Comparison of ENCODE assay signal across 8 cellular contexts in genomic region chr17:19142419-19142818, GRCh38. TPM values are rescaled to one million over a fixed set of nuclear protein-coding genes. Genes with fewer than 3 reads are reported as not detected.
DNase-seq lines count a peak whose midpoint lies in the region; ATAC-seq and TF ChIP-seq lines count a peak whose summit lies in the region.
"Not testable (repeated sequence)": the region's sequence is repeated elsewhere in the genome, so short reads cannot be mapped to it uniquely, and the experiment has no call there.

No MANE protein-coding gene starts in this region.

- intact Hi-C loops in Caco-2 (cut with micrococcal nuclease; ENCODE audit: unreplicated experiment); OCI-LY7 (cut with micrococcal nuclease; ENCODE audit: unreplicated experiment); MCF 10A (cut with micrococcal nuclease); heart right ventricle (cut with DNase I); naive thymus-derived CD4-positive, alpha-beta T cell (cut with micrococcal nuclease): not testable (repeated sequence)

- peak; percentile 63 to 66 for DNase-seq in Caco-2
- not testable (repeated sequence) for DNase-seq in OCI-LY7 (ENCODE audit: low spot score); MCF 10A (ENCODE audit: unreplicated experiment); naive thymus-derived CD4-positive, alpha-beta T cell; smooth muscle cell (lab: John Stamatoyannopoulos, UW; ENCODE audit: unreplicated experiment)
- peak; percentile 25 for DNase-seq in activated CD8-positive, alpha-beta T cell treated with anti-CD3 and anti-CD28 coated beads, Interleukin-2, amount 10 ng/mL, durations not matched to agents 7 days and 5 days
- peak; percentile 33 to 67 for DNase-seq in heart right ventricle
- DNase-seq in tibial nerve (ENCODE audit: low spot score in 2 of 2): peak; percentile 13 to 58

- H3K9me3 ChIP-seq in Caco-2; OCI-LY7 (ENCODE audit: low read length); heart right ventricle; naive thymus-derived CD4-positive, alpha-beta T cell (ENCODE audit: control insufficient read depth in 2 of 3, low read length in 3 of 3); smooth muscle cell (replicated peaks; ENCODE audit: low read depth); tibial nerve: not testable (repeated sequence)

- no CpG with 5 or more reads among the region's 4 CpGs for WGBS in heart right ventricle, 2 donors
- no CpG with 5 or more reads among the region's 4 CpGs for WGBS in smooth muscle cell (ENCODE audit: low lambda C conversion rate)
- no CpG with 5 or more reads among the region's 4 CpGs for WGBS in tibial nerve, 2 donors

- peak in 1 of 2 experiments; percentile 20 for TF ChIP-seq CTCF in Caco-2 (IDR thresholded peaks at IDR 0.05; ENCODE audit: insufficient read depth in 1 of 2, low read depth in 1 of 2, low read length in 1 of 2, severe bottlenecking in 1 of 2, unreplicated experiment in 1 of 2)
- TF ChIP-seq CTCF in OCI-LY7 (conservative IDR thresholded peaks at IDR 0.05; ENCODE audit: low read length): peak; percentile 34; the same call in 1 of the 2 replicates
- TF ChIP-seq CTCF in MCF 10A (IDR thresholded peaks at IDR 0.05; ENCODE audit: unreplicated experiment): peak; percentile 22
- TF ChIP-seq CTCF in heart right ventricle (IDR thresholded peaks at IDR 0.05): peak in 7 of 9 donors; percentile 10 to 43 (median 33)
- TF ChIP-seq CTCF in smooth muscle cell (IDR thresholded peaks at IDR 0.05; ENCODE audit: borderline replicate concordance, insufficient read depth, poor library complexity, severe bottlenecking): peak; percentile 9
- TF ChIP-seq CTCF in tibial nerve (IDR thresholded peaks at IDR 0.05): peak in 1 of 5 experiments; percentile 13

- not testable (repeated sequence) for H3K36me3 ChIP-seq in Caco-2 (ENCODE audit: control insufficient read depth, insufficient read depth, low read length); OCI-LY7 (ENCODE audit: insufficient read depth, low read length); heart right ventricle; naive thymus-derived CD4-positive, alpha-beta T cell (ENCODE audit: control insufficient read depth in 2 of 3, insufficient read depth in 3 of 3, low read length in 3 of 3); smooth muscle cell (ENCODE audit: low read depth); tibial nerve

- H3K27ac ChIP-seq in OCI-LY7 (ENCODE audit: low read depth, low read length, poor library complexity, severe bottlenecking); heart right ventricle; naive thymus-derived CD4-positive, alpha-beta T cell (ENCODE audit: low read depth, low read length); smooth muscle cell (ENCODE audit: low read depth); tibial nerve: not testable (repeated sequence)

- CTCF ChIA-PET in Caco-2 (lab: Charles Lee); OCI-LY7 (lab: Charles Lee; ENCODE audit: unreplicated experiment); activated CD8-positive, alpha-beta T cell treated with anti-CD3 and anti-CD28 coated beads, Interleukin-2, amount 10 ng/mL, durations not matched to agents 7 days and 5 days (lab: Charles Lee); MCF 10A (lab: Yijun Ruan, JAX); naive thymus-derived CD4-positive, alpha-beta T cell (lab: Charles Lee): not testable (repeated sequence)

- BruUV-seq in Caco-2 (replicated peaks; lab: Mats Ljungman, UMichigan); OCI-LY7 (replicated peaks; lab: Mats Ljungman, UMichigan); MCF 10A (replicated peaks; lab: Mats Ljungman, UMichigan): not testable (repeated sequence)

- not testable (repeated sequence) for H3K4me3 ChIP-seq in Caco-2 (ENCODE audit: low read depth, low read length); OCI-LY7 (ENCODE audit: low read depth, low read length, poor library complexity, severe bottlenecking); heart right ventricle; naive thymus-derived CD4-positive, alpha-beta T cell (ENCODE audit: low read length); smooth muscle cell; tibial nerve

- H4K20me1 ChIP-seq in OCI-LY7 (ENCODE audit: insufficient read depth, low read length); smooth muscle cell (ENCODE audit: low read depth): not testable (repeated sequence)

- not testable (repeated sequence) for H3F3A ChIP-seq in smooth muscle cell (ENCODE audit: low read depth)

- not testable (repeated sequence) for H3K27ac Mint-ChIP-seq in Caco-2 (ENCODE audit: unreplicated experiment); activated CD8-positive, alpha-beta T cell treated with anti-CD3 and anti-CD28 coated beads, Interleukin-2, amount 10 ng/mL, durations not matched to agents 7 days and 5 days; MCF 10A (ENCODE audit: low read depth, unreplicated experiment); naive thymus-derived CD4-positive, alpha-beta T cell

- H2AFZ ChIP-seq in OCI-LY7 (ENCODE audit: low read length); smooth muscle cell (ENCODE audit: low read depth): not testable (repeated sequence)

- ATAC-seq in activated CD8-positive, alpha-beta T cell treated with anti-CD3 and anti-CD28 coated beads, Interleukin-2, amount 10 ng/mL, durations not matched to agents 7 days and 5 days: peak; percentile 62
- peak; percentile 60 to 86 (median 70) for ATAC-seq in heart right ventricle
- ATAC-seq in naive thymus-derived CD4-positive, alpha-beta T cell: peak; percentile 46

- H3K27me3 ChIP-seq in Caco-2 (replicated peaks; ENCODE audit: control insufficient read depth, insufficient read depth, low read length); heart right ventricle; naive thymus-derived CD4-positive, alpha-beta T cell (ENCODE audit: control insufficient read depth in 2 of 2, insufficient read depth in 2 of 2, low read length in 2 of 2); smooth muscle cell (ENCODE audit: low read depth); tibial nerve: not testable (repeated sequence)

- POLR2A ChIA-PET in Caco-2 (lab: Charles Lee); OCI-LY7 (lab: Charles Lee); activated CD8-positive, alpha-beta T cell treated with anti-CD3 and anti-CD28 coated beads, Interleukin-2, amount 10 ng/mL, durations not matched to agents 7 days and 5 days (lab: Charles Lee); MCF 10A (lab: Yijun Ruan, JAX); naive thymus-derived CD4-positive, alpha-beta T cell (lab: Charles Lee): not testable (repeated sequence)

- not testable (repeated sequence) for H3K4me1 ChIP-seq in Caco-2; OCI-LY7 (ENCODE audit: insufficient read depth, low read length, poor library complexity, severe bottlenecking); heart right ventricle; naive thymus-derived CD4-positive, alpha-beta T cell (ENCODE audit: control insufficient read depth in 2 of 2, insufficient read depth in 2 of 2, low read length in 2 of 2); smooth muscle cell (ENCODE audit: low read depth); tibial nerve

- H3K9me3 Mint-ChIP-seq in Caco-2 (ENCODE audit: unreplicated experiment); activated CD8-positive, alpha-beta T cell treated with anti-CD3 and anti-CD28 coated beads, Interleukin-2, amount 10 ng/mL, durations not matched to agents 7 days and 5 days (ENCODE audit: insufficient read depth); MCF 10A (ENCODE audit: unreplicated experiment); naive thymus-derived CD4-positive, alpha-beta T cell: not testable (repeated sequence)

- H3K36me3 Mint-ChIP-seq in Caco-2 (ENCODE audit: insufficient read depth, unreplicated experiment); activated CD8-positive, alpha-beta T cell treated with anti-CD3 and anti-CD28 coated beads, Interleukin-2, amount 10 ng/mL, durations not matched to agents 7 days and 5 days (ENCODE audit: low read depth); MCF 10A (ENCODE audit: insufficient read depth, unreplicated experiment); naive thymus-derived CD4-positive, alpha-beta T cell: not testable (repeated sequence)

- H3K9me2 ChIP-seq in OCI-LY7 (ENCODE audit: insufficient read depth, low read length): not testable (repeated sequence)

- H3K27me3 Mint-ChIP-seq in Caco-2 (ENCODE audit: insufficient read depth, unreplicated experiment); activated CD8-positive, alpha-beta T cell treated with anti-CD3 and anti-CD28 coated beads, Interleukin-2, amount 10 ng/mL, durations not matched to agents 7 days and 5 days (ENCODE audit: low read depth); MCF 10A (ENCODE audit: insufficient read depth, unreplicated experiment); naive thymus-derived CD4-positive, alpha-beta T cell: not testable (repeated sequence)

- H3K4me1 Mint-ChIP-seq in Caco-2 (ENCODE audit: low read depth, unreplicated experiment); activated CD8-positive, alpha-beta T cell treated with anti-CD3 and anti-CD28 coated beads, Interleukin-2, amount 10 ng/mL, durations not matched to agents 7 days and 5 days (ENCODE audit: low read depth); MCF 10A (ENCODE audit: insufficient read depth, unreplicated experiment); naive thymus-derived CD4-positive, alpha-beta T cell: not testable (repeated sequence)

- H3K4me3 Mint-ChIP-seq in Caco-2 (ENCODE audit: unreplicated experiment); activated CD8-positive, alpha-beta T cell treated with anti-CD3 and anti-CD28 coated beads, Interleukin-2, amount 10 ng/mL, durations not matched to agents 7 days and 5 days; MCF 10A (ENCODE audit: unreplicated experiment); naive thymus-derived CD4-positive, alpha-beta T cell: not testable (repeated sequence)

- not testable (repeated sequence) for H3K4me2 ChIP-seq in OCI-LY7 (ENCODE audit: low read length); smooth muscle cell

- not testable (repeated sequence) for TF ChIP-seq EP300 in tibial nerve (IDR thresholded peaks at IDR 0.05)

- not testable (repeated sequence) for H3K9ac ChIP-seq in smooth muscle cell (ENCODE audit: low read depth)

- TF ChIP-seq POLR2A in tibial nerve (IDR thresholded peaks at IDR 0.05): not testable (repeated sequence)

- not testable (repeated sequence) for H3K79me2 ChIP-seq in OCI-LY7 (ENCODE audit: insufficient read depth, low read depth, low read length); smooth muscle cell (ENCODE audit: low read depth)

RNA-seq across cellular contexts. Expression of gene GRAPL, which starts 15.0 kb away (rescaled TPM):
- total RNA-seq in Caco-2 (2022): not detected in 2 replicates
- total RNA-seq in OCI-LY7 (2014; rRNA removed; shearing (Covaris generic)): 121 and 138 TPM in 2 replicates
- total RNA-seq in OCI-LY7 (2022): 209 and 261 TPM in 2 replicates
- 10 to 100 TPM; 13.6 to 16.8 TPM for total RNA-seq in activated CD8-positive, alpha-beta T cell treated with anti-CD3 and anti-CD28 coated beads, Interleukin-2, amount 10 ng/mL, durations not matched to agents 7 days and 5 days
- total RNA-seq in MCF 10A (2022): not detected in 2 replicates
- total RNA-seq in heart right ventricle: 1 to 10 TPM in 7 of 10 donors, under 1 TPM in 3; 0.53 to 2.9 (median 1.6) TPM
- polyA plus RNA-seq in heart right ventricle: 1 to 10 TPM in 1 of 2 donors, under 1 TPM in 1; 0.94 to 3.1 TPM
- total RNA-seq in naive thymus-derived CD4-positive, alpha-beta T cell: 100 to 1,000 TPM in 2 of 5 experiments, 10 to 100 TPM in 3; 25.1 to 105 (median 32.8) TPM
- 1 to 10 TPM; 3.9 TPM for polyA plus RNA-seq in naive thymus-derived CD4-positive, alpha-beta T cell
- not detected in 2 replicates for total RNA-seq in smooth muscle cell
- not detected in 2 replicates for polyA plus RNA-seq in smooth muscle cell
- total RNA-seq in tibial nerve: 1 to 10 TPM in 3 of 4 donors, not detected in 1; 1.3 to 3.6 (median 2.1) TPM
